Comparison of ENCODE assay signal across 9 cellular contexts in the genomic region with DNA sequence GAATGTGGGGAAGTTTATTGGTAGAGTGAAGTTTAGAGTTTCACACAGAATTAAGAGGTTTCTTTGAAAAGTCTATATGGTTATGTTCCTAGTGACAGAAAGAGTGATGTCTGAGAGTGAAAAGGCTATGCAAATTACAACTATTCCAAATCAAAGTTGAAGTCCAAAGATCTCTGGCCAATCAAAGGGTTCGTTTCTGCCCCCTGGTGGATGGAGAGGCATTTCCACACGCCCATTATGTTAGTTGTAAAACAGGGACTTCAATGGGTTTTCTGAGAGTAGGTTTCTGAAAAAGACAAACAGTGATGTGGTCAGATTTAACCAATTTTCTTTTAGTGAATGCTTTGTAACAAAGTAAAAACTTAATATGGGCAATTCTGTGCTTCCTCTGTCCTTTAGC.
DNase-seq lines count a peak whose midpoint lies in the region; ATAC-seq, FAIRE-seq and TF ChIP-seq lines count a peak whose summit lies in the region.
"Had no signal": no experiment of that assay in that cellular context is flagged by ENCODE, and none has a peak within 500 bp of the region (broad histone marks: within the 10 kb centered on the region; RNA-seq: fewer than 3 reads in every experiment).

No MANE protein-coding gene starts in this region.

- TF ChIP-seq CTCF in heart right ventricle (IDR thresholded peaks at IDR 0.05) (peak in 7 of 9 donors; percentile 25 to 58 (median 45)), ovary (IDR thresholded peaks at IDR 0.05) (no peak)

- ATAC-seq in heart right ventricle = no peak
- no peak for ATAC-seq in left ventricle myocardium superior
- ATAC-seq in HG02678 (IDR thresholded peaks at IDR 0.05; ENCODE audit: unreplicated experiment) = peak; percentile 47

- no peak for DNase-seq in heart right ventricle
- no peak for DNase-seq in left ventricle myocardium superior
- DNase-seq in RPMI8226 = peak; percentile 20
- no peak for DNase-seq in DMS114 treated with DMSO at 0.1 percent for 48 hours (lab: John Stamatoyannopoulos, UW; ENCODE audit: unreplicated experiment)
- no peak for DNase-seq in activated CD4-positive, CD25-positive, alpha-beta regulatory T cell (lab: John Stamatoyannopoulos, UW)
- no peak for DNase-seq in ovary
- DNase-seq: activated naive CD8-positive, alpha-beta T cell treated with anti-CD3 and anti-CD28 coated beads, Interleukin-2, amount 10 ng/mL, durations not matched to agents 7 days and 5 days had no signal

- WGBS in heart right ventricle, 2 donors = 17 to 24% methylated on average over 2 of the region's 2 CpGs
- WGBS in ovary, 3 donors = 17 to 32% (median 27%) methylated on average over 2 of the region's 2 CpGs

- H3K4me1 ChIP-seq in heart right ventricle (no peaks in the 10 kb centered on the region), ovary (ENCODE audit: insufficient read depth) (no peaks in the 10 kb centered on the region)

- peaks cover 0 to 47% (median 13%) of the 10 kb centered on the region in 7 donors for H3K27me3 ChIP-seq in heart right ventricle
- no peaks in the 10 kb centered on the region for H3K27me3 ChIP-seq in ovary

- TF ChIP-seq EP300 in ovary (IDR thresholded peaks at IDR 0.05) = no peak

- no peak for TF ChIP-seq POLR2A in ovary (IDR thresholded peaks at IDR 0.05)

- H3K4me3 ChIP-seq in heart right ventricle (no peak overlapping the region), ovary (no peak overlapping the region)

- H3K36me3 ChIP-seq in heart right ventricle = no peaks in the 10 kb centered on the region
- H3K36me3 ChIP-seq in ovary = no peaks in the 10 kb centered on the region

- intact Hi-C loops in heart right ventricle (cut with DNase I) (no loop called here), left ventricle myocardium superior (cut with micrococcal nuclease) (no loop called here), ovary (cut with DNase I) (no loop called here)

- H3K9me3 ChIP-seq in heart right ventricle (peaks cover 0 to 2% (median 0%) of the 10 kb centered on the region in 11 donors), ovary (no peaks in the 10 kb centered on the region)

- FAIRE-seq in islet of Langerhans (lab: Jason Lieb, UNC) = peak; percentile 17

- H3K27ac ChIP-seq in heart right ventricle (no peak overlapping the region), ovary (no peak overlapping the region)

Comparison
In these comparisons a context has a peak if more than half of its experiments do, and no peak if none do; other contexts are left out.
1. CTCF ChIP-seq: peak in heart right ventricle (7 of 9); none in ovary (0 of 3).